Comparison of ENCODE assay signal across 6 cellular contexts in genomic region chr3:40477671-40478070, GRCh38. TPM values are rescaled to one million over a fixed set of nuclear protein-coding genes. Genes with fewer than 3 reads are reported as not detected.
DNase-seq lines count a peak whose midpoint lies in the region; ATAC-seq and TF ChIP-seq lines count a peak whose summit lies in the region.

No MANE protein-coding gene starts in this region.

- H3K27me3 Mint-ChIP-seq in CD4-positive, alpha-beta memory T cell, result no peaks in the 10 kb centered on the region
- no peaks in the 10 kb centered on the region for H3K27me3 Mint-ChIP-seq in T-cell

- POLR2A ChIA-PET in CD4-positive, alpha-beta memory T cell (lab: Charles Lee; ENCODE audit: partially characterized antibody), result interaction anchor here (0.5 to 3.0 kb wide), 11 partner anchors 13 to 47 kb away, joined by 3 to 27 read pairs (median 5); partner anchors contain the start of genes RPL14, ZNF620 and ZNF621
- POLR2A ChIA-PET in T-cell (lab: Charles Lee), result interaction anchor here in 1 of 2 donors (0.6 to 1.0 kb wide), 3 partner anchors 21 to 1606 kb away, joined by 3 to 8 read pairs (median 3); partner anchors contain the start of gene ULK4

- H3K36me3 Mint-ChIP-seq in CD4-positive, alpha-beta memory T cell, result peaks cover 17 to 46% of the 10 kb centered on the region in 2 donors
- peaks cover 27% of the 10 kb centered on the region for H3K36me3 Mint-ChIP-seq in T-cell

- H3K27me3 ChIP-seq in CD4-positive, alpha-beta memory T cell (ENCODE audit: insufficient read depth, low read length), result no peaks in the 10 kb centered on the region
- no peaks in the 10 kb centered on the region for H3K27me3 ChIP-seq in kidney epithelial cell (ENCODE audit: control insufficient read depth, insufficient read depth, low read length)

- H3K9me3 Mint-ChIP-seq in CD4-positive, alpha-beta memory T cell, result no peaks in the 10 kb centered on the region
- no peaks in the 10 kb centered on the region for H3K9me3 Mint-ChIP-seq in T-cell

- H3K4me1 ChIP-seq in CD4-positive, alpha-beta memory T cell (ENCODE audit: insufficient read depth, low read length), result peaks cover 19% of the 10 kb centered on the region

- peak overlapping the region; percentile 82 to 98 (median 95) for H3K27ac Mint-ChIP-seq in CD4-positive, alpha-beta memory T cell
- H3K27ac Mint-ChIP-seq in T-cell, result peak overlapping the region; percentile 79 to 95

- TF ChIP-seq CTCF in kidney epithelial cell (IDR thresholded peaks at IDR 0.05; ENCODE audit: insufficient read depth, low read length, poor library complexity, severe bottlenecking), result no peak

- peak overlapping the region; percentile 68 for H3K27ac ChIP-seq in CD4-positive, alpha-beta memory T cell (ENCODE audit: low read depth, low read length)

- no peaks in the 10 kb centered on the region for H3K9me3 ChIP-seq in CD4-positive, alpha-beta memory T cell (ENCODE audit: control insufficient read depth in 1 of 2, low read length in 2 of 2)

- H3K4me3 ChIP-seq in CD4-positive, alpha-beta memory T cell (ENCODE audit: low read length in 2 of 2), result peak overlapping the region; percentile 19 to 60
- peak overlapping the region; percentile 90 for H3K4me3 ChIP-seq in kidney epithelial cell (ENCODE audit: low read depth, low read length)

- ATAC-seq in T-cell (replicated peaks in 1 of 4), result no peak
- no peak for ATAC-seq in HG03039 (IDR thresholded peaks at IDR 0.05; ENCODE audit: unreplicated experiment)

- no peaks in the 10 kb centered on the region for H3K36me3 ChIP-seq in CD4-positive, alpha-beta memory T cell (ENCODE audit: insufficient read depth, low read length)
- H3K36me3 ChIP-seq in kidney epithelial cell (ENCODE audit: control insufficient read depth, insufficient read depth, low read length), result no peaks in the 10 kb centered on the region

- peak overlapping the region; percentile 91 to 95 (median 94) for H3K4me3 Mint-ChIP-seq in CD4-positive, alpha-beta memory T cell
- peak overlapping the region; percentile 89 to 92 (median 91) for H3K4me3 Mint-ChIP-seq in T-cell

- intact Hi-C loops in CD4-positive, alpha-beta memory T cell (cut with micrococcal nuclease), result loop anchor here (1.0 to 2.0 kb wide), 4 partner anchors 20 to 47 kb away; partner anchors contain the start of genes RPL14, ZNF620 and ZNF621

- peaks cover 20 to 44% (median 26%) of the 10 kb centered on the region in 4 donors for H3K4me1 Mint-ChIP-seq in CD4-positive, alpha-beta memory T cell
- peaks cover 28 to 35% (median 35%) of the 10 kb centered on the region in 3 donors for H3K4me1 Mint-ChIP-seq in T-cell

- CTCF ChIA-PET in CD4-positive, alpha-beta memory T cell (lab: Charles Lee; ENCODE audit: partially characterized antibody), result interaction anchor here (1.1 to 1.5 kb wide), 4 partner anchors 19 to 48 kb away, joined by 3 to 6 read pairs (median 4); partner anchors contain the start of gene ZNF620
- CTCF ChIA-PET in T-cell (lab: Charles Lee), result interaction anchor here in 1 of 2 donors (0.6 kb wide), 1 partner anchor 103 kb away, joined by 3 read pairs; no protein-coding TSS in a partner anchor

- DNase-seq in CD4-positive, alpha-beta memory T cell, result no peak
- DNase-seq in T-cell, result no peak
- no peak for DNase-seq in kidney epithelial cell (ENCODE audit: low read depth)
- no peak for DNase-seq in NCI-H82 (lab: John Stamatoyannopoulos, UW)
- DNase-seq in NCI-H2107 (lab: John Stamatoyannopoulos, UW), result no peak

RNA-seq across cellular contexts. Expression of gene ZNF619, which starts 0.7 kb away (rescaled TPM):
- 10 to 100 TPM; 14.0 to 16.6 TPM for total RNA-seq in CD4-positive, alpha-beta memory T cell
- polyA plus RNA-seq in CD4-positive, alpha-beta memory T cell, result 1 to 10 TPM; 2.3 to 2.9 TPM
- total RNA-seq in T-cell, result 10 to 100 TPM in 3 of 5 donors, 1 to 10 TPM in 2; 7.3 to 12.2 (median 11.2) TPM
- 4.3 and 5.1 TPM in 2 replicates for total RNA-seq in kidney epithelial cell

RNA-seq across cellular contexts. Expression of gene RPL14, which starts 20.5 kb away (rescaled TPM):
- total RNA-seq in CD4-positive, alpha-beta memory T cell, result 1,000 to 10,000 TPM; 2,669 to 2,785 TPM
- 1,000 to 10,000 TPM; 1,004 to 1,669 TPM for polyA plus RNA-seq in CD4-positive, alpha-beta memory T cell
- total RNA-seq in T-cell (1,000 to 10,000 TPM; 2,898 to 3,980 (median 3,701) TPM), kidney epithelial cell (576 and 649 TPM in 2 replicates)

RNA-seq across cellular contexts. Expression of gene ZNF620, which starts 28.2 kb away (rescaled TPM):
- 1 to 10 TPM; 3.7 to 3.8 TPM for total RNA-seq in CD4-positive, alpha-beta memory T cell
- 1 to 10 TPM; 1.2 to 3.4 TPM for polyA plus RNA-seq in CD4-positive, alpha-beta memory T cell
- total RNA-seq in T-cell (1 to 10 TPM; 2.0 to 3.1 (median 3.1) TPM), kidney epithelial cell (6.2 and 10.8 TPM in 2 replicates)

RNA-seq across cellular contexts. Expression of gene ZNF621, which starts 47.1 kb away (rescaled TPM):
- 10 to 100 TPM; 23.7 to 27.4 TPM for total RNA-seq in CD4-positive, alpha-beta memory T cell
- polyA plus RNA-seq in CD4-positive, alpha-beta memory T cell, result 1 to 10 TPM; 1.6 to 3.8 TPM
- 10 to 100 TPM; 16.6 to 25.2 (median 22.2) TPM for total RNA-seq in T-cell
- 24.4 and 24.6 TPM in 2 replicates for total RNA-seq in kidney epithelial cell
